In the genomic region with DNA sequence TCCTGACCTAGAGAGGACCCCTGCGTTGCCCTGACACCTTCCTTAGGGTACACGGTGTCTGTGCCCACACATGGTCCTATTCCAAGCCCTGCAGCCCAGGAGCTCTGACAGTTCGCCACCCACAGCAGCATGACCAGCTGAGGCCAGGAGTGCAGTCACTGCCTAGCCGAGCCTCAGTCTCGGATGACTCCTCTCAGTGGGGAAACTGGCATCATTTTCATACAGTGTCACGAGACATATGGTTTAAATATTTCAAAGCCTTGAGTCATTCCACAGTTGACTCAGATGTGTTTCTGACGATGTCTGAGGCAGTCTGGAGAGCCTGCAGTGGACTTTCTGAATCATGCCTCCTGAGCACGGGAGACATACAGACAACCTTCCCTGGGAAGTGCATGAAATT, we compare ENCODE assay signal across 8 cellular contexts.
A peak's percentile ranks its signal among the peaks of the same experiment; 100 is the strongest.
DNase-seq lines count a peak whose midpoint lies in the region; ATAC-seq and TF ChIP-seq lines count a peak whose summit lies in the region.

No MANE protein-coding gene starts in this region.

- ATAC-seq in thoracic aorta (ENCODE audit: insufficient number of reproducible peaks, low FRiP score, low read depth) = peak; percentile 86

- no peak overlapping the region for H3K4me3 ChIP-seq in right atrium auricular region
- no peak overlapping the region for H3K4me3 ChIP-seq in thoracic aorta

- H3K36me3 ChIP-seq in right atrium auricular region = peaks cover 74% of the 10 kb centered on the region
- peaks cover 49% of the 10 kb centered on the region for H3K36me3 ChIP-seq in thoracic aorta

- no peaks in the 10 kb centered on the region for H3K9me3 Mint-ChIP-seq in T-helper 2 cell treated with Interferon-gamma antibody and Interleukin-4, amounts not matched to agents 5 μg/mL and 100 μg/mL, for 36 hours

- peaks cover 11% of the 10 kb centered on the region for H3K4me1 Mint-ChIP-seq in T-helper 2 cell treated with Interferon-gamma antibody and Interleukin-4, amounts not matched to agents 5 μg/mL and 100 μg/mL, for 36 hours (ENCODE audit: low read depth)

- H3K4me1 ChIP-seq in right atrium auricular region (no peaks in the 10 kb centered on the region), thoracic aorta (ENCODE audit: control insufficient read depth in 1 of 2, low read depth in 2 of 2) (peaks cover 6 to 19% of the 10 kb centered on the region in 2 donors)

- peaks cover 34% of the 10 kb centered on the region for H3K27me3 Mint-ChIP-seq in T-helper 2 cell treated with Interferon-gamma antibody and Interleukin-4, amounts not matched to agents 5 μg/mL and 100 μg/mL, for 36 hours (ENCODE audit: low read depth)

- no peak overlapping the region for H3K27ac Mint-ChIP-seq in T-helper 2 cell treated with Interferon-gamma antibody and Interleukin-4, amounts not matched to agents 5 μg/mL and 100 μg/mL, for 36 hours

- peak; percentile 26 for DNase-seq in activated naive CD4-positive, alpha-beta T cell treated with Interleukin-2 at 50 U/mL for 16 hours
- DNase-seq in activated naive CD4-positive, alpha-beta T cell treated with anti-CD3 and anti-CD28 coated beads, Interleukin-2, amount 50 U/mL, for 16 hours = no peak
- peak; percentile 72 for DNase-seq in T-helper 2 cell treated with Interferon-gamma antibody and Interleukin-4, amounts not matched to agents 5 μg/mL and 100 μg/mL, for 36 hours (ENCODE audit: low spot score)
- DNase-seq in right atrium auricular region (ENCODE audit: low spot score) (peak; percentile 63), thoracic aorta (ENCODE audit: low spot score) (peak; percentile 35), NCI-H1048 (lab: John Stamatoyannopoulos, UW) (no peak), GM13976 (ENCODE audit: low spot score) (no peak), NCI-H2107 (lab: John Stamatoyannopoulos, UW) (no peak)

- no peak for TF ChIP-seq CTCF in right atrium auricular region (IDR thresholded peaks at IDR 0.05)
- TF ChIP-seq CTCF in thoracic aorta (IDR thresholded peaks at IDR 0.05) = no peak
- TF ChIP-seq CTCF in GM13976 (IDR thresholded peaks at IDR 0.05; ENCODE audit: borderline replicate concordance, control extremely low read depth, extremely low read depth, insufficient read depth, missing control alignments) = no peak

- H3K36me3 Mint-ChIP-seq in T-helper 2 cell treated with Interferon-gamma antibody and Interleukin-4, amounts not matched to agents 5 μg/mL and 100 μg/mL, for 36 hours (ENCODE audit: low read depth) = no peaks in the 10 kb centered on the region

- no peak overlapping the region for H3K4me3 Mint-ChIP-seq in T-helper 2 cell treated with Interferon-gamma antibody and Interleukin-4, amounts not matched to agents 5 μg/mL and 100 μg/mL, for 36 hours

- H3K27ac ChIP-seq in right atrium auricular region (peak overlapping the region; percentile 26 to 36), thoracic aorta (peak overlapping the region; percentile 73 to 75)

- no peaks in the 10 kb centered on the region for H3K9me3 ChIP-seq in right atrium auricular region
- no peaks in the 10 kb centered on the region for H3K9me3 ChIP-seq in thoracic aorta

- H3K27me3 ChIP-seq in right atrium auricular region = no peaks in the 10 kb centered on the region
- no peaks in the 10 kb centered on the region for H3K27me3 ChIP-seq in thoracic aorta (replicated peaks; ENCODE audit: insufficient read depth)

- in situ Hi-C loops in GM13976 (cut with MboI; ENCODE audit: low sequenced_read_pairs, unreplicated experiment) = no loop called here

Comparison
In these comparisons a context has a peak if more than half of its experiments do, and no peak if none do; other contexts are left out.
1. DNase-seq: peak in activated naive CD4-positive, alpha-beta T cell treated with Interleukin-2 at 50 U/mL for 16 hours (single experiment), T-helper 2 cell treated with Interferon-gamma antibody and Interleukin-4, amounts not matched to agents 5 μg/mL and 100 μg/mL, for 36 hours (single experiment), right atrium auricular region (single experiment) and thoracic aorta (single experiment); none in activated naive CD4-positive, alpha-beta T cell treated with anti-CD3 and anti-CD28 coated beads, Interleukin-2, amount 50 U/mL, for 16 hours (single experiment), NCI-H1048 (single experiment), GM13976 (single experiment) and NCI-H2107 (single experiment).